ENCODE assay signal across 9 cellular contexts in the genomic region with DNA sequence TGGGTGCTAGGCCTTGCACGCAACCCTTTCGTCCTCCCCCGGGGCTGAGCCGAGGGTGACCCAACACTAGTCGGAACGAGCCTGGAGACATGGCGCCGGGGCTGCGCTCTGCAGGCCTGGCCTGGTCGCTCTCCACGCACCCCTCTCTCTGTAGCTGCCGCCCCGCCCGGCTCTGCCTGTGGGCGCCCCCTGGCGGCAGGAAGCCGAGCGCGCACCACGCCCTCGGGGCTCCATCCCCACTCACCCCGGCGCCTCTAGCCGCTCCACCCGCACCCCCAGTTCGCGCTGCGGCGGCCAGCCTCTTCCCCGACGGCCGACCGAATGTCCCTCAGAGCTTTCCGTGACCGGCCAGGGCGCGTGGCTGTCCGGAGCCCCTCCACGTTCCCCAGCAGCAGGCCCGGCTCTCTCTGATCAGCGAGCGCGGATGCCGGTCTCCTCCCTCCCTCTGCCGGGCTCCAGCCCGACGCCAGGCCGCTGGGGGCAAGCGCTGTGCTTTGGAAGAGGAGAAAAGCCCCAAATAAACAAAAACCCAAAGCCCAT. TPM values are rescaled to one million over a fixed set of nuclear protein-coding genes. Genes with fewer than 3 reads are reported as not detected.
A peak's percentile ranks its signal among the peaks of the same experiment; 100 is the strongest.
DNase-seq lines count a peak whose midpoint lies in the region; ATAC-seq, FAIRE-seq and TF ChIP-seq lines count a peak whose summit lies in the region.
"Had no signal": no experiment of that assay in that cellular context is flagged by ENCODE, and none has a peak within 500 bp of the region (broad histone marks: within the 10 kb centered on the region; RNA-seq: fewer than 3 reads in every experiment).

No MANE protein-coding gene starts in this region.

- SMC1A ChIA-PET in GM12878 (lab: Charles Lee; ENCODE audit: uncharacterized antibody, unreplicated experiment) = interaction anchor here (0.6 to 3.1 kb wide), 6 partner anchors 341 to 481 kb away, joined by 3 to 21 read pairs (median 3); no protein-coding TSS in a partner anchor

- H3K9me3 ChIP-seq in HUES64 (ENCODE audit: insufficient read depth, low read depth, low read length) (no peaks in the 10 kb centered on the region), GM12878 (replicated peaks; ENCODE audit: control insufficient read depth, insufficient read depth, low read length) (no peaks in the 10 kb centered on the region), iPS-15b (ENCODE audit: control insufficient read depth, insufficient read depth, low read length) (no peaks in the 10 kb centered on the region), smooth muscle cell (replicated peaks; ENCODE audit: low read depth) (no peaks in the 10 kb centered on the region)

- peak; percentile 63 to 77 (median 66) for TF ChIP-seq CTCF in GM12878 (IDR thresholded peaks at IDR 0.05 in 2 of 3, conservative IDR thresholded peaks at IDR 0.05 in 1 of 3; ENCODE audit: control insufficient read depth in 2 of 3, extremely low read depth in 1 of 3, insufficient read depth in 1 of 3, low read depth in 3 of 3, low read length in 3 of 3)
- TF ChIP-seq CTCF in smooth muscle cell (IDR thresholded peaks at IDR 0.05; ENCODE audit: borderline replicate concordance, insufficient read depth, poor library complexity, severe bottlenecking) = peak; percentile 86

- no peaks in the 10 kb centered on the region for H4K20me1 ChIP-seq in GM12878 (ENCODE audit: control insufficient read depth, insufficient read depth)
- no peaks in the 10 kb centered on the region for H4K20me1 ChIP-seq in smooth muscle cell (ENCODE audit: low read depth)

- TF ChIP-seq EP300 in GM12878 (IDR thresholded peaks at IDR 0.05; ENCODE audit: borderline replicate concordance in 1 of 2, control insufficient read depth in 1 of 2, low read depth in 2 of 2, low read length in 2 of 2) = no peak

- H3K9ac ChIP-seq in HUES64 (ENCODE audit: low read depth, low read length) (no peak overlapping the region; the same call in 1 of the 2 replicates), GM12878 (ENCODE audit: control insufficient read depth, insufficient read depth, low read length) (no peak overlapping the region), iPS-15b (ENCODE audit: low read depth, low read length) (peak overlapping the region; percentile 70), smooth muscle cell (ENCODE audit: low read depth) (no peak overlapping the region)

- no peak for TF ChIP-seq POLR2A in GM12878 (IDR thresholded peaks at IDR 0.05; ENCODE audit: low read depth, low read length)

- in situ Hi-C loops in GM12878 (cut with MboI) = no loop called here

- CTCF ChIA-PET in GM12878 (lab: Yijun Ruan, JAX) = interaction anchor here (0.8 to 11.2 kb wide), 18 partner anchors 7 to 486 kb away, joined by 3 to 286 read pairs (median 4); no protein-coding TSS in a partner anchor

- intact Hi-C loops in GM12878 (cut with micrococcal nuclease; ENCODE audit: unreplicated experiment) = no loop called here

- peak; percentile 48 for TF ChIP-seq RAD21 in GM12878 (IDR thresholded peaks at IDR 0.05; ENCODE audit: insufficient read depth, low read depth, low read length)

- POLR2A ChIA-PET in GM12878 (lab: Charles Lee) = no interaction called here

- ATAC-seq in GM21529 (IDR thresholded peaks at IDR 0.05; ENCODE audit: unreplicated experiment) (peak; percentile 88), GM12878 (peak; percentile 99)

- no peaks in the 10 kb centered on the region for H3F3A ChIP-seq in smooth muscle cell (ENCODE audit: low read depth)

- H3K36me3 ChIP-seq in HUES64 (ENCODE audit: insufficient read depth, low read length) (no peaks in the 10 kb centered on the region), GM12878 (ENCODE audit: control insufficient read depth in 2 of 2, insufficient read depth in 2 of 2, low read length in 1 of 2) (no peaks in the 10 kb centered on the region), iPS-15b (ENCODE audit: control insufficient read depth, insufficient read depth, low read length) (no peaks in the 10 kb centered on the region), smooth muscle cell (ENCODE audit: low read depth) (no peaks in the 10 kb centered on the region)

- RAD21 ChIA-PET in GM12878 (lab: Charles Lee; ENCODE audit: unreplicated experiment) = interaction anchor here (0.7 to 5.2 kb wide), 7 partner anchors 10 to 379 kb away, joined by 3 to 47 read pairs (median 3); no protein-coding TSS in a partner anchor

- H3K27me3 ChIP-seq in HUES64 (ENCODE audit: insufficient read depth, low read length) = peaks cover 100% of the 10 kb centered on the region
- H3K27me3 ChIP-seq in GM12878 (replicated peaks in 1 of 2; ENCODE audit: control insufficient read depth in 2 of 2, insufficient read depth in 2 of 2, low read length in 1 of 2) = peaks cover 22 to 25% of the 10 kb centered on the region in 2 experiments
- H3K27me3 ChIP-seq in iPS-15b (ENCODE audit: control insufficient read depth, insufficient read depth, low read length) = peaks cover 99% of the 10 kb centered on the region
- H3K27me3 ChIP-seq in smooth muscle cell (ENCODE audit: low read depth) = peaks cover 100% of the 10 kb centered on the region

- no TSS peak for BruUV-seq in GM12878 (replicated peaks; lab: Mats Ljungman, UMichigan)

- under 1% methylated on average over 49 of the region's 49 CpGs for WGBS in HUES64
- 19% methylated on average over 39 of the region's 49 CpGs for WGBS in GM12878 (ENCODE audit: insufficient coverage, insufficient replicate concordance, low lambda C conversion rate, missing lambda C conversion rate)
- 2% methylated on average over 36 of the region's 49 CpGs for WGBS in smooth muscle cell (ENCODE audit: low lambda C conversion rate)

- no peaks in the 10 kb centered on the region for H3K79me2 ChIP-seq in GM12878 (ENCODE audit: control insufficient read depth, insufficient read depth, low read length)
- H3K79me2 ChIP-seq in smooth muscle cell (ENCODE audit: low read depth) = no peaks in the 10 kb centered on the region

- no peak overlapping the region for H3K4me2 ChIP-seq in GM12878 (ENCODE audit: control insufficient read depth, insufficient read depth)
- H3K4me2 ChIP-seq in smooth muscle cell = peak overlapping the region; percentile 78

- no peak for FAIRE-seq in GM12878 (lab: Jason Lieb, UNC)

- H3K4me3 ChIP-seq in HUES64 (ENCODE audit: low read length) = peak overlapping the region; percentile 43
- H3K4me3 ChIP-seq in GM12878 = no peak overlapping the region
- H3K4me3 ChIP-seq in iPS-15b (ENCODE audit: low read depth, low read length) = peak overlapping the region; percentile 70
- peak overlapping the region; percentile 30 for H3K4me3 ChIP-seq in smooth muscle cell

- H3K4me1 ChIP-seq in HUES64 (ENCODE audit: insufficient read depth, low read length) = peaks cover 10% of the 10 kb centered on the region; the same call in 1 of the 2 replicates
- no peaks in the 10 kb centered on the region for H3K4me1 ChIP-seq in GM12878 (ENCODE audit: control insufficient read depth, insufficient read depth, low read length)
- H3K4me1 ChIP-seq in iPS-15b (ENCODE audit: control insufficient read depth, insufficient read depth, low read length) = peaks cover 4% of the 10 kb centered on the region
- H3K4me1 ChIP-seq in smooth muscle cell (ENCODE audit: low read depth) = peaks cover 11% of the 10 kb centered on the region

- H3K27ac ChIP-seq in HUES64 (ENCODE audit: low read depth, low read length) (no peak overlapping the region), GM12878 (ENCODE audit: control insufficient read depth, insufficient read depth) (no peak overlapping the region), smooth muscle cell (ENCODE audit: low read depth) (no peak overlapping the region)
- H3K27ac ChIP-seq: epithelial cell of prostate had no signal

- DNase-seq in ELF-1 (ENCODE audit: low read depth, low spot score) = peak; percentile 85
- DNase-seq in T1000 (lab: John Stamatoyannopoulos, UW) = peak; percentile 30
- no peak for DNase-seq in GM12878 (ENCODE audit: low read depth, low spot score)
- no peak for DNase-seq in smooth muscle cell (lab: John Stamatoyannopoulos, UW; ENCODE audit: unreplicated experiment)
- DNase-seq in middle frontal gyrus (ENCODE audit: extremely low spot score, low spot score) = no peak

- H2AFZ ChIP-seq in GM12878 (ENCODE audit: control insufficient read depth, low read depth, low read length) = no peak overlapping the region; the same call in 1 of the 2 replicates
- peak overlapping the region; percentile 69 for H2AFZ ChIP-seq in smooth muscle cell (ENCODE audit: low read depth)

RNA-seq across cellular contexts. Expression of gene KCNK18, which starts 29.1 kb away (rescaled TPM):
- polyA plus RNA-seq in HUES64 (2013, experiment 1 of 2) = not detected
- polyA plus RNA-seq in HUES64 (2013, experiment 2 of 2) = not detected
- total RNA-seq in GM12878 (2013; cell fraction: nucleolus; rRNA removed) = not detected in 2 replicates
- total RNA-seq in GM12878 (2014; rRNA removed) (not detected in 2 replicates), GM12878 (2014; rRNA removed; fragmentation: Illumina TruSeq; extraction: Trizol) (not detected in 2 replicates), GM12878 (2021) (not detected in 2 replicates), smooth muscle cell (not detected in 2 replicates)
- polyA plus RNA-seq in GM12878 (2011; ENCODE audit: low read depth) = not detected
- polyA plus RNA-seq in GM12878 (2011; rRNA removed) (not detected in 2 replicates), GM12878 (2014; fragmentation: Illumina TruSeq; extraction: Trizol) (not detected in 2 replicates), GM12878 (2014; fragmentation: Nextera tagmentation; extraction: Ambion mirVana) (not detected), GM12878 (2014; rRNA removed) (not detected in 2 replicates), GM12878 (2016; fragmentation: Nextera tagmentation; extraction: Ambion mirVana) (not detected), smooth muscle cell (not detected in 2 replicates)
- polyA plus RNA-seq in GM12878 (2011; cell fraction: cytosol; rRNA removed) = not detected in 2 replicates
- not detected in 2 replicates for polyA plus RNA-seq in GM12878 (2011; cell fraction: nucleus; rRNA removed)
- not detected in 2 replicates for polyA plus RNA-seq in GM12878 (2012)
- not detected in 2 replicates for polyA minus RNA-seq in GM12878 (2011; rRNA and poly(A)+ RNA removed)
- polyA minus RNA-seq in GM12878 (2011; cell fraction: cytosol; rRNA and poly(A)+ RNA removed) = not detected in 2 replicates
- not detected in 2 replicates for polyA minus RNA-seq in GM12878 (2011; cell fraction: nucleus; rRNA and poly(A)+ RNA removed)

RNA-seq across cellular contexts. Expression of gene VAX1, which starts 30.1 kb away (rescaled TPM):
- polyA plus RNA-seq in HUES64 (2013, experiment 1 of 2) = 0.20 TPM
- polyA plus RNA-seq in HUES64 (2013, experiment 2 of 2) = 0.51 TPM
- not detected in 2 replicates for total RNA-seq in GM12878 (2013; cell fraction: nucleolus; rRNA removed)
- not detected in 2 replicates for total RNA-seq in GM12878 (2014; rRNA removed)
- total RNA-seq in GM12878 (2014; rRNA removed; fragmentation: Illumina TruSeq; extraction: Trizol) = not detected in 2 replicates
- not detected in 2 replicates for total RNA-seq in GM12878 (2021)
- not detected for polyA plus RNA-seq in GM12878 (2011; ENCODE audit: low read depth)
- polyA plus RNA-seq in GM12878 (2011; rRNA removed) = not detected in 2 replicates
- polyA plus RNA-seq in GM12878 (2011; cell fraction: cytosol; rRNA removed) = not detected in 2 replicates
- polyA plus RNA-seq in GM12878 (2011; cell fraction: nucleus; rRNA removed) = not detected in 2 replicates
- polyA plus RNA-seq in GM12878 (2012) = not detected in 2 replicates
- polyA plus RNA-seq in GM12878 (2014; fragmentation: Illumina TruSeq; extraction: Trizol) = not detected in 2 replicates
- polyA plus RNA-seq in GM12878 (2014; fragmentation: Nextera tagmentation; extraction: Ambion mirVana) = not detected
- not detected in 2 replicates for polyA plus RNA-seq in GM12878 (2014; rRNA removed)
- polyA plus RNA-seq in GM12878 (2016; fragmentation: Nextera tagmentation; extraction: Ambion mirVana) = not detected
- not detected in 2 replicates for polyA minus RNA-seq in GM12878 (2011; rRNA and poly(A)+ RNA removed)
- not detected in 2 replicates for polyA minus RNA-seq in GM12878 (2011; cell fraction: cytosol; rRNA and poly(A)+ RNA removed)
- polyA minus RNA-seq in GM12878 (2011; cell fraction: nucleus; rRNA and poly(A)+ RNA removed) = not detected in 2 replicates
- not detected in 2 replicates for total RNA-seq in smooth muscle cell
- not detected in 2 replicates for polyA plus RNA-seq in smooth muscle cell

Comparison
In these comparisons a context has a peak if more than half of its experiments do, and no peak if none do; other contexts are left out.
1. DNase-seq: peak in ELF-1 (single experiment) and T1000 (single experiment); none in GM12878 (single experiment), smooth muscle cell (single experiment) and middle frontal gyrus (single experiment).